15 cellular contexts compared by ENCODE assay signal in genomic region chr6:111238464-111239119, GRCh38.
DNase-seq lines count a peak whose midpoint lies in the region; ATAC-seq and TF ChIP-seq lines count a peak whose summit lies in the region.
"Had no signal": no experiment of that assay in that cellular context is flagged by ENCODE, and none has a peak within 500 bp of the region (broad histone marks: within the 10 kb centered on the region; RNA-seq: fewer than 3 reads in every experiment).

No MANE protein-coding gene starts in this region.

- no peak overlapping the region for H3K4me3 Mint-ChIP-seq in T-cell
- no peak overlapping the region for H3K4me3 Mint-ChIP-seq in CD8-positive, alpha-beta T cell

- DNase-seq in EL, result peak; percentile 69
- DNase-seq in NCI-H226, result peak; percentile 70
- DNase-seq in choroid plexus epithelial cell (ENCODE audit: low read depth), result peak; percentile 55
- DNase-seq in left lung, result peak in 1 of 2 donors; percentile 46
- no peak for DNase-seq in T-cell
- DNase-seq in amygdala (lab: John Stamatoyannopoulos, UW), result no peak
- no peak for DNase-seq in CD8-positive, alpha-beta T cell
- no peak for DNase-seq in mesendoderm
- DNase-seq: activated effector memory CD4-positive, alpha-beta T cell treated with Interleukin-2 at 50 U/mL for 16 hours; BE2C; effector CD4-positive, alpha-beta T cell; head of caudate nucleus; left cardiac atrium; NK-92 treated with Interleukin-12 subunit alpha and Interleukin-12 subunit beta, amount 100 ng/mL, for 24 hours had no signal

- intact Hi-C loops in left lung (cut with DNase I), result no loop called here
- intact Hi-C loops in CD8-positive, alpha-beta T cell (cut with DNase I, micrococcal nuclease), result no loop called here

- TF ChIP-seq CTCF in choroid plexus epithelial cell (conservative IDR thresholded peaks at IDR 0.05; ENCODE audit: low read depth, low read length), result no peak
- TF ChIP-seq CTCF in left lung (IDR thresholded peaks at IDR 0.05), result no peak
- TF ChIP-seq CTCF in CD8-positive, alpha-beta T cell (IDR thresholded peaks at IDR 0.05), result no peak

- no peak overlapping the region for H3K18ac ChIP-seq in mesendoderm (ENCODE audit: low read length)

- H3K27ac ChIP-seq in left lung (peak overlapping the region in 1 of 2 donors; percentile 33), mesendoderm (ENCODE audit: low read depth, low read length) (no peak overlapping the region)
- no peak overlapping the region for H3K27ac ChIP-seq in CD8-positive, alpha-beta T cell (ENCODE audit: low read depth, low read length)

- H2AK5ac ChIP-seq in mesendoderm (ENCODE audit: low read length), result no peak overlapping the region

- H3K27me3 ChIP-seq in left lung (no peaks in the 10 kb centered on the region), mesendoderm (ENCODE audit: insufficient read depth, low read length, poor library complexity) (no peaks in the 10 kb centered on the region)
- H3K27me3 ChIP-seq in CD8-positive, alpha-beta T cell (ENCODE audit: insufficient read depth, low read length), result no peaks in the 10 kb centered on the region
- H3K27me3 ChIP-seq: BE2C had no signal

- no peaks in the 10 kb centered on the region for H3K79me1 ChIP-seq in mesendoderm (ENCODE audit: low read length)

- no peaks in the 10 kb centered on the region for H3K4me1 Mint-ChIP-seq in T-cell
- no peaks in the 10 kb centered on the region for H3K4me1 Mint-ChIP-seq in CD8-positive, alpha-beta T cell (ENCODE audit: low read depth)

- POLR2A ChIA-PET in T-cell (lab: Charles Lee), result no interaction called here
- POLR2A ChIA-PET in CD8-positive, alpha-beta T cell (lab: Charles Lee), result no interaction called here

- no peak overlapping the region for H3K27ac Mint-ChIP-seq in T-cell
- H3K27ac Mint-ChIP-seq in CD8-positive, alpha-beta T cell, result no peak overlapping the region
- H3K27ac Mint-ChIP-seq: progenitor cell of endocrine pancreas had no signal

- H3K4me1 ChIP-seq in left lung (no peaks in the 10 kb centered on the region), mesendoderm (ENCODE audit: control insufficient read depth, low read depth, low read length) (no peaks in the 10 kb centered on the region)
- H3K4me1 ChIP-seq in CD8-positive, alpha-beta T cell (ENCODE audit: insufficient read depth, low read length), result no peaks in the 10 kb centered on the region
- H3K4me1 ChIP-seq: BE2C had no signal

- no peak overlapping the region for H3K4me2 ChIP-seq in mesendoderm (ENCODE audit: low read length)

- peaks cover 0 to 4% of the 10 kb centered on the region in 2 donors for H3K27me3 Mint-ChIP-seq in T-cell
- H3K27me3 Mint-ChIP-seq in CD8-positive, alpha-beta T cell (ENCODE audit: low read depth), result peaks cover 4% of the 10 kb centered on the region

- no peak overlapping the region for H3K23ac ChIP-seq in mesendoderm (ENCODE audit: low read length)

- H3K36me3 ChIP-seq in left lung (no peaks in the 10 kb centered on the region), mesendoderm (ENCODE audit: control insufficient read depth, insufficient read depth, low read length) (no peaks in the 10 kb centered on the region)
- H3K36me3 ChIP-seq in CD8-positive, alpha-beta T cell (ENCODE audit: insufficient read depth, low read length), result no peaks in the 10 kb centered on the region
- H3K36me3 ChIP-seq: BE2C had no signal

- H3K79me2 ChIP-seq in mesendoderm (ENCODE audit: control insufficient read depth, insufficient read depth, low read length), result no peaks in the 10 kb centered on the region

- no peak overlapping the region for H3K4ac ChIP-seq in mesendoderm (ENCODE audit: low read depth, low read length)

- CTCF ChIA-PET in T-cell (lab: Charles Lee), result interaction anchor here in 1 of 2 donors (1.0 kb wide), 1 partner anchor 181 kb away, joined by 5 read pairs; no protein-coding TSS in a partner anchor
- CTCF ChIA-PET in CD8-positive, alpha-beta T cell (lab: Charles Lee), result no interaction called here

- H3K9me3 Mint-ChIP-seq in T-cell, result peaks cover 0 to 6% (median 0%) of the 10 kb centered on the region in 3 donors
- no peaks in the 10 kb centered on the region for H3K9me3 Mint-ChIP-seq in CD8-positive, alpha-beta T cell

- no peak overlapping the region for H4K5ac ChIP-seq in mesendoderm (ENCODE audit: low read length)

- no peak overlapping the region for H2BK5ac ChIP-seq in mesendoderm (ENCODE audit: low read length)

- H3K9me3 ChIP-seq in left lung, result no peaks in the 10 kb centered on the region
- no peaks in the 10 kb centered on the region for H3K9me3 ChIP-seq in CD8-positive, alpha-beta T cell (ENCODE audit: low read length)
- H3K9me3 ChIP-seq: BE2C had no signal

- no peak overlapping the region for H2BK120ac ChIP-seq in mesendoderm (ENCODE audit: low read depth, low read length)

- H4K8ac ChIP-seq in mesendoderm (ENCODE audit: low read depth, low read length), result no peak overlapping the region

- no CpG with 5 or more reads among the region's 4 CpGs for WGBS in mesendoderm (ENCODE audit: extremely low coverage, insufficient coverage, low lambda C conversion rate)

- H2BK15ac ChIP-seq in mesendoderm (replicated peaks; ENCODE audit: low read depth), result no peak overlapping the region

- H3K9ac ChIP-seq in mesendoderm (ENCODE audit: low read length), result no peak overlapping the region

- H3K36me3 Mint-ChIP-seq in T-cell, result no peaks in the 10 kb centered on the region
- no peaks in the 10 kb centered on the region for H3K36me3 Mint-ChIP-seq in CD8-positive, alpha-beta T cell

- no peak overlapping the region for H3K4me3 ChIP-seq in choroid plexus epithelial cell (ENCODE audit: low read depth, low read length)
- no peak overlapping the region for H3K4me3 ChIP-seq in left lung
- no peak overlapping the region for H3K4me3 ChIP-seq in CD8-positive, alpha-beta T cell (ENCODE audit: low read depth, low read length)
- H3K4me3 ChIP-seq in mesendoderm (ENCODE audit: low read length), result no peak overlapping the region

- no peak overlapping the region for H3K56ac ChIP-seq in mesendoderm (ENCODE audit: low read length)

- peak; percentile 57 for ATAC-seq in left lung
- no peak for ATAC-seq in T-cell (replicated peaks in 1 of 4)
- ATAC-seq in CD8-positive, alpha-beta T cell, result no peak

Comparison
In these comparisons a context has a peak if more than half of its experiments do, and no peak if none do; other contexts are left out.
1. DNase-seq: peak in EL (single experiment), NCI-H226 (single experiment) and choroid plexus epithelial cell (single experiment); none in T-cell (0 of 34), amygdala (0 of 56), CD8-positive, alpha-beta T cell (0 of 7) and mesendoderm (single experiment).